ENCODE assay signal across 31 cellular contexts in the genomic region with DNA sequence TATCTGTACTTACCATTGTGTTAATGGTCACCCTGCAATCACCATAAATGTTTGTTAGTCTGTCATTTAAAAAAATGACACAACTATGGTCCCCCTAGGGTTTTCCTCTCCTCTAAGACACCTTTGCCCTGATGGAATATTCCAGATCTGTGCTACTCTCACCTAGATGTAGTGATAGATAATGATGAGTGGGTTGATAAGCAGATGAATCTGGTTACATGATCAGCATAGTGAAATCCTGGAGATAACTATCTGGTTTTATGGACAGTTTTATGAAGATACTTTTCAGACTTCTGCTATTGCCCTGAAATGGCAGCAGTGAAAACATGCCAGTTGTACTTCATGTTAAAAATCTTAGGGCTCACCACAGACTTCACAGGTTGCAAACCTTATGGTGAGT.
DNase-seq lines count a peak whose midpoint lies in the region; ATAC-seq and TF ChIP-seq lines count a peak whose summit lies in the region.
"Had no signal": no experiment of that assay in that cellular context is flagged by ENCODE, and none has a peak within 500 bp of the region (broad histone marks: within the 10 kb centered on the region; RNA-seq: fewer than 3 reads in every experiment).

No MANE protein-coding gene starts in this region.

- ATAC-seq in T-helper 17 cell = no peak
- ATAC-seq: A549; CD8-positive, alpha-beta T cell had no signal

- no peaks in the 10 kb centered on the region for H3K9me3 Mint-ChIP-seq in activated CD4-positive, alpha-beta memory T cell treated with anti-CD3 and anti-CD28 coated beads for 36 hours
- H3K9me3 Mint-ChIP-seq: CD4-positive, alpha-beta T cell; CD8-positive, alpha-beta memory T cell; CD8-positive, alpha-beta T cell had no signal

- H3K27ac ChIP-seq in VCaP = peak overlapping the region; percentile 49
- H3K27ac ChIP-seq in substantia nigra (ENCODE audit: low read depth, low read length, poor library complexity, severe bottlenecking) = no peak overlapping the region
- H3K27ac ChIP-seq: 22Rv1; A549; BLaER1; BLaER1 treated with 17β-estradiol and CSF1 and Interleukin-3, amounts not matched to agents 10 nM and 100 nM; C4-2B had no signal

- no peaks in the 10 kb centered on the region for H3K36me3 Mint-ChIP-seq in T-helper 17 cell (ENCODE audit: low read depth)
- no peaks in the 10 kb centered on the region for H3K36me3 Mint-ChIP-seq in activated CD4-positive, alpha-beta memory T cell treated with anti-CD3 and anti-CD28 coated beads for 36 hours
- H3K36me3 Mint-ChIP-seq: CD14-positive monocyte; CD4-positive, alpha-beta memory T cell; CD4-positive, CD25-positive, alpha-beta regulatory T cell; CD8-positive, alpha-beta T cell had no signal

- H3K27ac Mint-ChIP-seq in T-helper 17 cell = peak overlapping the region; percentile 5
- H3K27ac Mint-ChIP-seq in activated CD4-positive, alpha-beta memory T cell treated with anti-CD3 and anti-CD28 coated beads for 36 hours = no peak overlapping the region
- H3K27ac Mint-ChIP-seq: B cell; CD14-positive monocyte; CD4-positive, alpha-beta memory T cell; CD4-positive, alpha-beta T cell; CD4-positive, CD25-positive, alpha-beta regulatory T cell; CD8-positive, alpha-beta T cell had no signal

- POLR2A ChIA-PET in activated CD4-positive, alpha-beta memory T cell treated with anti-CD3 and anti-CD28 coated beads for 36 hours (lab: Charles Lee) = no interaction called here

- no peak for TF ChIP-seq CTCF in VCaP (conservative IDR thresholded peaks at IDR 0.05)

- no peaks in the 10 kb centered on the region for H3K27me3 Mint-ChIP-seq in T-helper 17 cell
- no peaks in the 10 kb centered on the region for H3K27me3 Mint-ChIP-seq in activated CD4-positive, alpha-beta memory T cell treated with anti-CD3 and anti-CD28 coated beads for 36 hours
- H3K27me3 Mint-ChIP-seq: B cell; CD4-positive, alpha-beta memory T cell; CD4-positive, alpha-beta T cell; CD4-positive, CD25-positive, alpha-beta regulatory T cell had no signal

- DNase-seq in T-helper 17 cell = no peak
- DNase-seq in substantia nigra (lab: John Stamatoyannopoulos, UW) = no peak
- DNase-seq in activated CD4-positive, alpha-beta memory T cell treated with anti-CD3 and anti-CD28 coated beads for 36 hours = no peak
- DNase-seq: 8988T; ACHN; AML-193; BE2C; C1 segment of cervical spinal cord; Caco-2; Calu3; CD4-positive, alpha-beta memory T cell; CD4-positive, alpha-beta T cell; CD4-positive, CD25-positive, alpha-beta regulatory T cell; CD8-positive, alpha-beta memory T cell; CD8-positive, alpha-beta T cell; COR-L47; DMS 273 treated with DMSO at 0.1 percent for 48 hours; DMS153; DMS53; DMS79; DMS79 treated with DMSO at 0.1 percent for 48 hours; DND-41; EL had no signal

- H3K9me3 ChIP-seq in T-helper 17 cell (ENCODE audit: control insufficient read depth, low read length, poor library complexity, severe bottlenecking) = no peaks in the 10 kb centered on the region
- H3K9me3 ChIP-seq: A549, BE2C, Caco-2 had no signal

- H3K4me1 Mint-ChIP-seq in T-helper 17 cell = peaks cover 4% of the 10 kb centered on the region
- H3K4me1 Mint-ChIP-seq in activated CD4-positive, alpha-beta memory T cell treated with anti-CD3 and anti-CD28 coated beads for 36 hours (ENCODE audit: low read depth) = peaks cover 2% of the 10 kb centered on the region
- H3K4me1 Mint-ChIP-seq: B cell, CD14-positive monocyte had no signal

- H3K4me3 Mint-ChIP-seq in T-helper 17 cell = no peak overlapping the region
- H3K4me3 Mint-ChIP-seq in activated CD4-positive, alpha-beta memory T cell treated with anti-CD3 and anti-CD28 coated beads for 36 hours = no peak overlapping the region
- H3K4me3 Mint-ChIP-seq: B cell; CD14-positive monocyte; CD4-positive, alpha-beta memory T cell; CD4-positive, alpha-beta T cell; CD4-positive, CD25-positive, alpha-beta regulatory T cell; CD8-positive, alpha-beta memory T cell; CD8-positive, alpha-beta T cell had no signal

- intact Hi-C loops in activated CD4-positive, alpha-beta memory T cell treated with anti-CD3 and anti-CD28 coated beads for 36 hours (cut with micrococcal nuclease) = no loop called here

- CTCF ChIA-PET in activated CD4-positive, alpha-beta memory T cell treated with anti-CD3 and anti-CD28 coated beads for 36 hours (lab: Charles Lee) = no interaction called here
